ENCODE assay signal across 11 cellular contexts in the genomic region with DNA sequence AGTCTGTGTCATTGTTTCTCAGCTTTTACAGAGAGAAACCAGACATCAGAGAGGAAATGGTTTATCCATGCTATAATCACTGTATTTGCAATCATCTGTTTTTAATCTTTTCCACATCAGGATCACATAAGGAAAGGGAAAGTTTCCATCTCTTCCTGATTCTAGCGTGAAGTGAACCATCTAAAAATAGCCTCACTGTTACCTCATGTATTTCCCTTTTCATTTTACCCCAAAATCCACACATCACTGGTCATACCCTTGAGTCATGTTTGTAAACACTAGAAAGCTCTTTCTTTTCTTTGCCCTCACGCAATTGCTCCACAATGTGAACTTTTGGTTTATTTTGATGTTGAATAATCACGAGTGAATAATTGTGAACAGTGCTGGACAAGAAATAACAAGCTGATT.
DNase-seq lines count a peak whose midpoint lies in the region; ATAC-seq and TF ChIP-seq lines count a peak whose summit lies in the region.
"Had no signal": no experiment of that assay in that cellular context is flagged by ENCODE, and none has a peak within 500 bp of the region (broad histone marks: within the 10 kb centered on the region; RNA-seq: fewer than 3 reads in every experiment).

No MANE protein-coding gene starts in this region.

- H3K27ac Mint-ChIP-seq in stimulated activated effector memory CD8-positive, alpha-beta T cell treated with anti-CD3 and anti-CD28 coated beads, Interleukin-12 subunit alpha, Interleukin-12 subunit beta, amount 100 ng/mL, for 72 hours: no peak overlapping the region
- H3K27ac Mint-ChIP-seq: effector memory CD8-positive, alpha-beta T cell had no signal

- DNase-seq in DMS53 treated with DMSO at 0.1 percent for 48 hours (lab: John Stamatoyannopoulos, UW; ENCODE audit: unreplicated experiment): peak; percentile 83
- peak; percentile 28 for DNase-seq in SHP77 treated with DMSO at 0.1 percent for 48 hours (lab: John Stamatoyannopoulos, UW)
- peak; percentile 88 for DNase-seq in fibroblast of pulmonary artery (ENCODE audit: low read depth)
- DNase-seq in sigmoid colon: no peak
- DNase-seq in stimulated activated effector memory CD8-positive, alpha-beta T cell treated with anti-CD3 and anti-CD28 coated beads, Interleukin-12 subunit alpha, Interleukin-12 subunit beta, amount 100 ng/mL, for 72 hours (ENCODE audit: low spot score in 2 of 2): no peak
- no peak for DNase-seq in activated CD8-positive, alpha-beta memory T cell treated with anti-CD3 and anti-CD28 coated beads for 24 hours
- DNase-seq: effector memory CD8-positive, alpha-beta T cell; NCI-H510A; stimulated activated CD4-positive, alpha-beta T cell treated with anti-CD3 and anti-CD28 coated beads, Interleukin-15, amount 100 ng/mL, for 24 hours had no signal

- H3K9me3 Mint-ChIP-seq in stimulated activated effector memory CD8-positive, alpha-beta T cell treated with anti-CD3 and anti-CD28 coated beads, Interleukin-12 subunit alpha, Interleukin-12 subunit beta, amount 100 ng/mL, for 72 hours: no peaks in the 10 kb centered on the region
- H3K9me3 Mint-ChIP-seq: effector memory CD8-positive, alpha-beta T cell had no signal

- no peak for TF ChIP-seq POLR2A in sigmoid colon (IDR thresholded peaks at IDR 0.05)

- H3K27ac ChIP-seq in sigmoid colon: peak overlapping the region; percentile 27 to 84 (median 72)

- no peaks in the 10 kb centered on the region for H3K9me3 ChIP-seq in sigmoid colon

- H3K36me3 Mint-ChIP-seq in stimulated activated effector memory CD8-positive, alpha-beta T cell treated with anti-CD3 and anti-CD28 coated beads, Interleukin-12 subunit alpha, Interleukin-12 subunit beta, amount 100 ng/mL, for 72 hours: no peaks in the 10 kb centered on the region

- H3K4me1 ChIP-seq in sigmoid colon: peaks cover 0 to 55% (median 47%) of the 10 kb centered on the region in 4 donors

- no peak for TF ChIP-seq EP300 in sigmoid colon (IDR thresholded peaks at IDR 0.05)

- H3K27me3 ChIP-seq in sigmoid colon: no peaks in the 10 kb centered on the region

- H3K4me1 Mint-ChIP-seq in stimulated activated effector memory CD8-positive, alpha-beta T cell treated with anti-CD3 and anti-CD28 coated beads, Interleukin-12 subunit alpha, Interleukin-12 subunit beta, amount 100 ng/mL, for 72 hours: no peaks in the 10 kb centered on the region

- TF ChIP-seq CTCF in fibroblast of pulmonary artery (IDR thresholded peaks at IDR 0.05; ENCODE audit: low read length, missing control alignments) (no peak), sigmoid colon (IDR thresholded peaks at IDR 0.05) (no peak)

- ATAC-seq in HG02798 (IDR thresholded peaks at IDR 0.05; ENCODE audit: poor library complexity, unreplicated experiment) (no peak), GM18498 (IDR thresholded peaks at IDR 0.05; ENCODE audit: unreplicated experiment) (no peak)
- ATAC-seq in stimulated activated effector memory CD8-positive, alpha-beta T cell treated with anti-CD3 and anti-CD28 coated beads, Interleukin-12 subunit alpha, Interleukin-12 subunit beta, amount 100 ng/mL, for 72 hours: no peak
- ATAC-seq: effector memory CD8-positive, alpha-beta T cell had no signal

- intact Hi-C loops in sigmoid colon (cut with DNase I): loop anchor here (2.0 kb wide), 1 partner anchor 146 kb away; the partner anchor contains the start of gene PLA2G4A

- 59 to 73% methylated on average over 3 of the region's 3 CpGs for WGBS in sigmoid colon, 2 donors

- H3K36me3 ChIP-seq in sigmoid colon: peaks cover 0 to 3% (median 0%) of the 10 kb centered on the region in 4 donors

- H3K4me3 ChIP-seq in fibroblast of pulmonary artery (replicated peaks; ENCODE audit: low read depth, low read length) (peak overlapping the region; percentile 12), sigmoid colon (no peak overlapping the region)

- H3K4me3 Mint-ChIP-seq in stimulated activated effector memory CD8-positive, alpha-beta T cell treated with anti-CD3 and anti-CD28 coated beads, Interleukin-12 subunit alpha, Interleukin-12 subunit beta, amount 100 ng/mL, for 72 hours: no peak overlapping the region
- H3K4me3 Mint-ChIP-seq: effector memory CD8-positive, alpha-beta T cell had no signal

Comparison
In these comparisons a context has a peak if more than half of its experiments do, and no peak if none do; other contexts are left out.
1. DNase-seq: peak in DMS53 treated with DMSO at 0.1 percent for 48 hours (single experiment), SHP77 treated with DMSO at 0.1 percent for 48 hours (single experiment) and fibroblast of pulmonary artery (single experiment); none in sigmoid colon (single experiment), stimulated activated effector memory CD8-positive, alpha-beta T cell treated with anti-CD3 and anti-CD28 coated beads, Interleukin-12 subunit alpha, Interleukin-12 subunit beta, amount 100 ng/mL, for 72 hours (0 of 2) and activated CD8-positive, alpha-beta memory T cell treated with anti-CD3 and anti-CD28 coated beads for 24 hours (single experiment).